In the genomic region with DNA sequence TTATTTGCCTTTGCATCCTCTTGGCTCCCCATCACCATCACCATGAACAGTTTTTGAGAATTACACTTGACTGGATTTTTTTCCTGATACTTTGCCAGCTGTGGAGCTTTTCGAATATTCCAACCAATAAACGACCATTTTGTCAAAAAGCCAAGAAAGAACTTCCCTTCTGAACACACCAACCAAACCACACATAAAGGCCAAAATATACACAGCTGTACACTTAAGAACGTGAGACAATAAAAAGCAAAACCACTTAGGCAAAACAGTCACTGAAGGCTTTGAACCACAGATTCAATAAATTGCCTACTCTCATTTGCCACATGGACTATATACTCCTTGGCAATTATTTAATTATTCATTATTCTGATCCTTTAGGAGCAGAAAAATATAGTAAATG, we compare ENCODE assay signal across 11 cellular contexts. TPM values are rescaled to one million over a fixed set of nuclear protein-coding genes. Genes with fewer than 3 reads are reported as not detected.
A peak's percentile ranks its signal among the peaks of the same experiment; 100 is the strongest.
DNase-seq lines count a peak whose midpoint lies in the region; FAIRE-seq and TF ChIP-seq lines count a peak whose summit lies in the region.
"Had no signal": no experiment of that assay in that cellular context is flagged by ENCODE, and none has a peak within 500 bp of the region (broad histone marks: within the 10 kb centered on the region; RNA-seq: fewer than 3 reads in every experiment).

No MANE protein-coding gene starts in this region.

- peak overlapping the region; percentile 100 for H3K4me2 ChIP-seq in OCI-LY3 (ENCODE audit: low read length)

- peaks cover 21% of the 10 kb centered on the region for H3K4me1 Mint-ChIP-seq in CD14-positive monocyte

- H3K9me3 ChIP-seq in HEK293 (ENCODE audit: control insufficient read depth, insufficient read depth, low read depth, low read length) (no peaks in the 10 kb centered on the region), OCI-LY3 (ENCODE audit: insufficient read depth, low read length) (no peaks in the 10 kb centered on the region), adrenal gland (replicated peaks in 1 of 3) (no peaks in the 10 kb centered on the region)
- H3K9me3 ChIP-seq: mucosa of descending colon had no signal

- 0 out of 2 replicates have a peak, but pooled peaks cover 2% of the 10 kb centered on the region for H3K79me2 ChIP-seq in OCI-LY3 (ENCODE audit: low read length)

- peak overlapping the region; percentile 96 for H3K9ac ChIP-seq in OCI-LY3 (ENCODE audit: low read length)

- TF ChIP-seq POLR2A in erythroblast (IDR thresholded peaks at IDR 0.05; ENCODE audit: low read length): no peak
- TF ChIP-seq POLR2A in adrenal gland (IDR thresholded peaks at IDR 0.05): no peak
- TF ChIP-seq POLR2A in GM12891 (IDR thresholded peaks at IDR 0.05; ENCODE audit: low read depth, low read length): no peak

- H3K27me3 Mint-ChIP-seq in CD14-positive monocyte (ENCODE audit: low read depth in 3 of 3): peaks cover 0 to 2% (median 0%) of the 10 kb centered on the region in 3 donors

- H3K27ac ChIP-seq in HEK293 (ENCODE audit: extremely low read depth, low read depth, low read length) (no peak overlapping the region), OCI-LY3 (ENCODE audit: low read length) (0 out of 2 replicates have a peak overlapping the region, but pooled peaks have one; percentile 30), adrenal gland (no peak overlapping the region)

- H3K4me1 ChIP-seq in HEK293 (ENCODE audit: control insufficient read depth, insufficient read depth, low read length): peaks cover 8% of the 10 kb centered on the region; the same call in 1 of the 2 replicates
- H3K4me1 ChIP-seq in OCI-LY3 (ENCODE audit: low read length): peaks cover 32% of the 10 kb centered on the region
- peaks cover 0 to 19% of the 10 kb centered on the region in 2 donors for H3K4me1 ChIP-seq in adrenal gland (replicated peaks in 1 of 2)

- POLR2A ChIA-PET in HEK293 (lab: Yijun Ruan, JAX): interaction anchor here (1.1 to 3.5 kb wide), 2 partner anchors 32 to 51 kb away, joined by 5 to 20 read pairs; no protein-coding TSS in a partner anchor

- TF ChIP-seq CTCF in CD14-positive monocyte (IDR thresholded peaks at IDR 0.05) (no peak), HEK293 (tag by site-specific recombination; IDR thresholded peaks at IDR 0.05) (no peak), OCI-LY3 (IDR thresholded peaks at IDR 0.05; ENCODE audit: low read depth, low read length) (no peak), adrenal gland (IDR thresholded peaks at IDR 0.05) (no peak)

- no peak overlapping the region for H2AFZ ChIP-seq in OCI-LY3 (ENCODE audit: low read depth, low read length)

- H3K27ac Mint-ChIP-seq in CD14-positive monocyte: peak overlapping the region in 5 of 7 donors; percentile 22 to 95 (median 80)

- FAIRE-seq in urothelium cell line (lab: Jason Lieb, UNC) (no peak), GM12891 (lab: Jason Lieb, UNC) (no peak)
- FAIRE-seq: colon had no signal

- no peaks in the 10 kb centered on the region for H4K20me1 ChIP-seq in OCI-LY3 (ENCODE audit: insufficient read depth, low read length)

- peaks cover 0 to 4% of the 10 kb centered on the region in 2 donors for H3K36me3 Mint-ChIP-seq in CD14-positive monocyte

- H3K36me3 ChIP-seq in HEK293 (ENCODE audit: control insufficient read depth in 2 of 2, insufficient read depth in 1 of 2, low read length in 2 of 2) (no peaks in the 10 kb centered on the region), OCI-LY3 (replicated peaks; ENCODE audit: low read depth, low read length) (no peaks in the 10 kb centered on the region), adrenal gland (replicated peaks in 1 of 2) (no peaks in the 10 kb centered on the region)

- intact Hi-C loops in CD14-positive monocyte (cut with micrococcal nuclease) (loop anchor here in 1 of 2 donors (2.0 to 10.0 kb wide), 2 partner anchors 24 to 1436 kb away; a partner anchor contains a TSS), adrenal gland (cut with DNase I) (no loop called here)

- CTCF ChIA-PET in HEK293 (lab: Yijun Ruan, JAX): interaction anchor here (0.6 to 4.0 kb wide), 4 partner anchors 14 to 23 kb away, joined by 3 to 53 read pairs (median 4); no protein-coding TSS in a partner anchor

- no peak overlapping the region for H3K4me3 ChIP-seq in HEK293 (ENCODE audit: low read depth, low read length)
- H3K4me3 ChIP-seq in OCI-LY3 (ENCODE audit: low read length): peak overlapping the region; percentile 87
- H3K4me3 ChIP-seq in adrenal gland: no peak overlapping the region
- H3K4me3 ChIP-seq: mucosa of descending colon had no signal

- H3K9me3 Mint-ChIP-seq in CD14-positive monocyte: no peaks in the 10 kb centered on the region

- H3K27me3 ChIP-seq in OCI-LY3 (ENCODE audit: low read depth, low read length) (no peaks in the 10 kb centered on the region), adrenal gland (no peaks in the 10 kb centered on the region)

- 34 to 51% (median 40%) methylated on average over 3 of the region's 3 CpGs for WGBS in adrenal gland, 4 donors

- no peak for DNase-seq in CD14-positive monocyte (ENCODE audit: low spot score)
- peak; percentile 10 to 33 for DNase-seq in erythroblast (lab: John Stamatoyannopoulos, UW)
- DNase-seq in urothelium cell line (ENCODE audit: low spot score): no peak
- DNase-seq in mucosa of gallbladder (ENCODE audit: low spot score): no peak
- DNase-seq in adrenal gland: no peak
- DNase-seq in GM12891 (ENCODE audit: insufficient read length, low spot score): no peak

- H3K4me3 Mint-ChIP-seq in CD14-positive monocyte: no peak overlapping the region

TF ChIP-seq in HEK293, 187 proteins besides CTCF, POLR2A, EP300 and RAD21 (continues in another document):
- TF ChIP-seq HOXD13 (CRISPR knock-in tag; IDR thresholded peaks at IDR 0.05; ENCODE audit: borderline replicate concordance) (no peak), ZNF776 (tag by site-specific recombination; IDR thresholded peaks at IDR 0.05; ENCODE audit: borderline replicate concordance) (no peak), PRDM1 (tag by site-specific recombination; IDR thresholded peaks at IDR 0.05) (no peak), ZNF433 (tag by site-specific recombination; IDR thresholded peaks at IDR 0.05; ENCODE audit: low read depth) (no peak)
- TF ChIP-seq, protein P1, sequence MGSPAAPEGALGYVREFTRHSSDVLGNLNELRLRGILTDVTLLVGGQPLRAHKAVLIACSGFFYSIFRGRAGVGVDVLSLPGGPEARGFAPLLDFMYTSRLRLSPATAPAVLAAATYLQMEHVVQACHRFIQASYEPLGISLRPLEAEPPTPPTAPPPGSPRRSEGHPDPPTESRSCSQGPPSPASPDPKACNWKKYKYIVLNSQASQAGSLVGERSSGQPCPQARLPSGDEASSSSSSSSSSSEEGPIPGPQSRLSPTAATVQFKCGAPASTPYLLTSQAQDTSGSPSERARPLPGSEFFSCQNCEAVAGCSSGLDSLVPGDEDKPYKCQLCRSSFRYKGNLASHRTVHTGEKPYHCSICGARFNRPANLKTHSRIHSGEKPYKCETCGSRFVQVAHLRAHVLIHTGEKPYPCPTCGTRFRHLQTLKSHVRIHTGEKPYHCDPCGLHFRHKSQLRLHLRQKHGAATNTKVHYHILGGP (tag by site-specific recombination; IDR thresholded peaks at IDR 0.05): no peak

TF ChIP-seq in GM12891, 5 proteins besides CTCF, POLR2A, EP300 and RAD21:
- no peak for TF ChIP-seq SPI1 (IDR thresholded peaks at IDR 0.05; ENCODE audit: low read depth, low read length)
- TF ChIP-seq POU2F2 (IDR thresholded peaks at IDR 0.05; ENCODE audit: low read depth, low read length): no peak
- TF ChIP-seq PAX5 (IDR thresholded peaks at IDR 0.05; ENCODE audit: insufficient read depth, low read length, severe bottlenecking): no peak
- no peak for TF ChIP-seq POLR2AphosphoS5 (IDR thresholded peaks at IDR 0.05; ENCODE audit: low read depth, low read length)
- TF ChIP-seq TAF1 (IDR thresholded peaks at IDR 0.05; ENCODE audit: low read depth, low read length): no peak

RNA-seq across cellular contexts. Expression of a gene that starts 1.1 kb away (rescaled TPM):
- 1 to 10 TPM; 2.5 to 3.7 TPM for polyA plus RNA-seq in CD14-positive monocyte
- total RNA-seq in mucosa of gallbladder: 13.9 TPM
- 10 to 100 TPM in 2 of 8 donors, 1 to 10 TPM in 6; 4.0 to 12.4 (median 7.7) TPM for total RNA-seq in adrenal gland
- polyA plus RNA-seq in adrenal gland: 10 to 100 TPM in 1 of 3 donors, 1 to 10 TPM in 2; 2.9 to 12.5 (median 7.5) TPM
- 6.0 TPM for polyA plus RNA-seq in GM12891 (2012; ENCODE audit: low read depth, missing spikeins)

RNA-seq across cellular contexts. Expression of a gene that starts 25.9 kb away (rescaled TPM):
- polyA plus RNA-seq in CD14-positive monocyte: 10 to 100 TPM; 57.6 to 61.8 TPM
- total RNA-seq in mucosa of gallbladder: 103 TPM
- total RNA-seq in adrenal gland: 100 to 1,000 TPM; 114 to 251 (median 139) TPM
- 100 to 1,000 TPM in 1 of 3 donors, 10 to 100 TPM in 2; 55.4 to 175 (median 75.4) TPM for polyA plus RNA-seq in adrenal gland
- 104 TPM for polyA plus RNA-seq in GM12891 (2012; ENCODE audit: low read depth, missing spikeins)

RNA-seq across cellular contexts. Expression of a gene that starts 26.5 kb away (rescaled TPM):
- polyA plus RNA-seq in CD14-positive monocyte (not detected), adrenal gland (1 to 10 TPM; 1.4 to 3.6 (median 2.3) TPM)
- total RNA-seq in mucosa of gallbladder (53.3 TPM), adrenal gland (10 to 100 TPM in 3 of 8 donors, 1 to 10 TPM in 5; 2.0 to 12.6 (median 7.3) TPM)
- polyA plus RNA-seq in GM12891 (2012; ENCODE audit: low read depth, missing spikeins): 0.58 TPM

RNA-seq across cellular contexts. Expression of a gene that starts 33.2 kb away (rescaled TPM):
- polyA plus RNA-seq in CD14-positive monocyte: not detected
- not detected for total RNA-seq in mucosa of gallbladder
- total RNA-seq in adrenal gland: not detected
- polyA plus RNA-seq in adrenal gland: not detected
- polyA plus RNA-seq in GM12891 (2012; ENCODE audit: low read depth, missing spikeins): not detected
- total RNA-seq: mucosa of descending colon; T-helper 1 cell treated with Interleukin-12 subunit alpha and Interleukin-12 subunit beta and Interleukin-4 antibody, amounts not matched to agents 30 ng/mL and 1 ng/mL, for 36 hours had no signal

RNA-seq across cellular contexts. Expression of a gene that starts 48.5 kb away (rescaled TPM):
- under 1 TPM in 1 of 2 donors, not detected in 1; 0.14 TPM for polyA plus RNA-seq in CD14-positive monocyte
- total RNA-seq in mucosa of gallbladder: 22.1 TPM
- total RNA-seq in adrenal gland: 1 to 10 TPM; 1.9 to 5.7 (median 3.4) TPM
- 10 to 100 TPM in 2 of 3 donors, 1 to 10 TPM in 1; 1.5 to 29.3 (median 15.3) TPM for polyA plus RNA-seq in adrenal gland
- polyA plus RNA-seq in GM12891 (2012; ENCODE audit: low read depth, missing spikeins): 1.1 TPM

Comparison
In these comparisons a context has a peak if more than half of its experiments do, and no peak if none do; other contexts are left out.
1. DNase-seq: peak in erythroblast (2 of 2); none in CD14-positive monocyte (single experiment), urothelium cell line (single experiment), mucosa of gallbladder (single experiment), adrenal gland (0 of 7) and GM12891 (single experiment).